1 cellular context compared by ENCODE assay signal in the genomic region with DNA sequence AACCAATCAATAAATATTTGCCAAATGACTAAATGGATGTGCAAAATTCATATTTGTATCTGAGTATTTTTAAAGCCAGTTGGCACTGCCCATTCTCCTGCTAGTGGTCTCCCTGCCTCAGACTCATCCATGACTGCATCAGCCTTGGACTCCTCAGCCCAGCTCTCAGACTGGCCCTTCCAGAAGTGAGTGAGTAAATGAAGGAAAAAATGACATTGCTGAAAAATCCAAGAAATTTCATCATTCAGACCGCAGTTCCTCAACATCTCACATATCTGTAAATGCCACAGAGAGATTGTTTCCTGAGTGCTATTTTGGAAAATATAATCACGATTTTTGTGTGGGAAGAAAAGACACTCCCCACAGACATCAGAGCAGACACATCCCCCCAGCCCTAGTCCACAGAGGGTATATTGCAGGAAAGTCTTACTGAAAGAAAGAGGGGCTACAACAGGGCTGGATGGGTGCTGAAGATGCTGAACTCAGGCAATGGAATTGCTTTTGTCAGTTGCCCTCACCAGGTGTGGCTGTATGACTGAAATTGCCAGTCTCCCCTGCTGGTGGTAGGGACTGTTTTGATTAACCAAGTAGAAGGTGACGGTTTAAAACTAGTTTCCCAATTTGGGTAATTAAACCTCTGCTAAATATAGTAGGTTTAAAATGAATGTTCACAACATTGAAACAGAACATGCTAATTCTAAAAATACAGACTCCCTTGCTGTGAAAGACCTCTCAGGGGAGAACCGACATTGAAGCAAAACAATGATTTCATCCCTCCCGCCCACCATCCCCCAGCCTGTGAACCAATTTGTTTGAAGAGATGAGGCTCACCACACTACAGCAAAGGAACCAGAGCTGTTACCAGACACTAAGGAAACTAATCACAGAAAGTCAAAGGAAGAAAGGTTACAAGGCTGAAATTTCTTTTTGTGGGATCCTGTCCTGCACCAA.
TF ChIP-seq lines count a peak whose summit lies in the region.

No MANE protein-coding gene starts in this region.

TF ChIP-seq in HepG2, 621 proteins besides CTCF, POLR2A, EP300 and RAD21 (continued from another document):
- TF ChIP-seq, protein P1, sequence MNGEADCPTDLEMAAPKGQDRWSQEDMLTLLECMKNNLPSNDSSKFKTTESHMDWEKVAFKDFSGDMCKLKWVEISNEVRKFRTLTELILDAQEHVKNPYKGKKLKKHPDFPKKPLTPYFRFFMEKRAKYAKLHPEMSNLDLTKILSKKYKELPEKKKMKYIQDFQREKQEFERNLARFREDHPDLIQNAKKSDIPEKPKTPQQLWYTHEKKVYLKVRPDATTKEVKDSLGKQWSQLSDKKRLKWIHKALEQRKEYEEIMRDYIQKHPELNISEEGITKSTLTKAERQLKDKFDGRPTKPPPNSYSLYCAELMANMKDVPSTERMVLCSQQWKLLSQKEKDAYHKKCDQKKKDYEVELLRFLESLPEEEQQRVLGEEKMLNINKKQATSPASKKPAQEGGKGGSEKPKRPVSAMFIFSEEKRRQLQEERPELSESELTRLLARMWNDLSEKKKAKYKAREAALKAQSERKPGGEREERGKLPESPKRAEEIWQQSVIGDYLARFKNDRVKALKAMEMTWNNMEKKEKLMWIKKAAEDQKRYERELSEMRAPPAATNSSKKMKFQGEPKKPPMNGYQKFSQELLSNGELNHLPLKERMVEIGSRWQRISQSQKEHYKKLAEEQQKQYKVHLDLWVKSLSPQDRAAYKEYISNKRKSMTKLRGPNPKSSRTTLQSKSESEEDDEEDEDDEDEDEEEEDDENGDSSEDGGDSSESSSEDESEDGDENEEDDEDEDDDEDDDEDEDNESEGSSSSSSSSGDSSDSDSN (CRISPR knock-in tag; IDR thresholded peaks at IDR 0.05) = no peak
